Comparison of ENCODE assay signal across 38 cellular contexts in genomic region chr1:76833856-76834255, GRCh38. TPM values are rescaled to one million over a fixed set of nuclear protein-coding genes. Genes with fewer than 3 reads are reported as not detected.
"Had no signal": no experiment of that assay in that cellular context is flagged by ENCODE, and none has a peak within 500 bp of the region (broad histone marks: within the 10 kb centered on the region; RNA-seq: fewer than 3 reads in every experiment).

No MANE protein-coding gene starts in this region.

- H3K36me3 ChIP-seq: adrenal gland, brain microvascular endothelial cell, cardiac muscle cell had no signal

- H3K36me3 Mint-ChIP-seq: activated CD4-positive, alpha-beta memory T cell treated with anti-CD3 and anti-CD28 coated beads for 36 hours; activated naive CD4-positive, alpha-beta T cell treated with anti-CD3 and anti-CD28 coated beads, Interleukin-2, amount 50 U/mL, for 72 hours; activated naive CD8-positive, alpha-beta T cell treated with anti-CD3 and anti-CD28 coated beads for 36 hours had no signal

- H3K9me3 Mint-ChIP-seq: activated CD4-positive, alpha-beta memory T cell treated with anti-CD3 and anti-CD28 coated beads for 36 hours; activated CD4-positive, alpha-beta T cell treated with anti-CD3 and anti-CD28 coated beads, Interleukin-2, amount 10 ng/mL, durations not matched to agents 24 days and 14 days; activated CD8-positive, alpha-beta T cell treated with anti-CD3 and anti-CD28 coated beads for 36 hours; activated naive CD4-positive, alpha-beta T cell treated with anti-CD3 and anti-CD28 coated beads for 36 hours; activated naive CD4-positive, alpha-beta T cell treated with anti-CD3 and anti-CD28 coated beads, Interleukin-2, amount 50 U/mL, for 72 hours; activated T-cell treated with anti-CD3 and anti-CD28 coated beads, Interleukin-2, amount 50 U/mL, for 4 hours; activated T-helper 1 cell treated with anti-CD3 and anti-CD28 coated beads, Interleukin-12 subunit alpha, Interleukin-12 subunit beta, Interleukin-2, Interleukin-4 antibody, amounts not matched to agents 30 ng/mL and 10 ng/mL and 1 ng/mL, durations not matched to agents 14 hours and 24 hours and 36 hours; activated T-helper 17 cell treated with anti-CD3 and anti-CD28 coated beads, Interleukin-2, amount 50 U/mL, for 72 hours; T-helper 1 cell treated with Interleukin-12 subunit alpha and Interleukin-12 subunit beta and Interleukin-4 antibody, amounts not matched to agents 30 μg/mL and 1 μg/mL, for 36 hours; T-helper 2 cell treated with Interferon-gamma antibody and Interleukin-4, amounts not matched to agents 5 μg/mL and 100 μg/mL, for 36 hours had no signal

- H3K4me3 Mint-ChIP-seq: activated B cell treated with CpG ODN at 0.5 μM for 24 hours; activated CD4-positive, alpha-beta memory T cell treated with anti-CD3 and anti-CD28 coated beads for 36 hours; activated CD4-positive, alpha-beta T cell treated with anti-CD3 and anti-CD28 coated beads, Interleukin-2, amount 10 ng/mL, durations not matched to agents 24 days and 14 days; activated CD8-positive, alpha-beta T cell treated with anti-CD3 and anti-CD28 coated beads for 36 hours; activated naive CD4-positive, alpha-beta T cell treated with anti-CD3 and anti-CD28 coated beads for 36 hours; activated naive CD8-positive, alpha-beta T cell treated with anti-CD3 and anti-CD28 coated beads for 36 hours; activated T-cell treated with anti-CD3 and anti-CD28 coated beads, Interleukin-2, amount 50 U/mL, for 4 hours; activated T-cell treated with anti-CD3 and anti-CD28 coated beads, Interleukin-2, amount 50 U/mL, for 72 hours; activated T-helper 1 cell treated with anti-CD3 and anti-CD28 coated beads, Interleukin-12 subunit alpha, Interleukin-12 subunit beta, Interleukin-2, Interleukin-4 antibody, amounts not matched to agents 30 ng/mL and 10 ng/mL and 1 ng/mL, durations not matched to agents 14 hours and 24 hours and 36 hours; activated T-helper 17 cell treated with anti-CD3 and anti-CD28 coated beads, Interleukin-2, amount 50 U/mL, for 72 hours; central memory CD8-positive, alpha-beta T cell; T-helper 1 cell treated with Interleukin-12 subunit alpha and Interleukin-12 subunit beta and Interleukin-4 antibody, amounts not matched to agents 30 μg/mL and 1 μg/mL, for 36 hours; T-helper 2 cell treated with Interferon-gamma antibody and Interleukin-4, amounts not matched to agents 5 μg/mL and 100 μg/mL, for 36 hours had no signal

- H3K27me3 ChIP-seq: adrenal gland, body of pancreas, brain microvascular endothelial cell, cardiac muscle cell had no signal

- DNase-seq: activated B cell treated with CpG ODN at 0.5 μM for 24 hours; activated CD4-positive, alpha-beta memory T cell treated with anti-CD3 and anti-CD28 coated beads for 36 hours; activated CD4-positive, alpha-beta T cell treated with anti-CD3 and anti-CD28 coated beads for 4 hours; activated CD4-positive, alpha-beta T cell treated with anti-CD3 and anti-CD28 coated beads, Interleukin-2, amount 10 ng/mL, durations not matched to agents 24 days and 14 days; activated CD4-positive, alpha-beta T cell treated with anti-CD3 and anti-CD28 coated beads, Interleukin-2, amount 50 U/mL, for 1 hour; activated CD4-positive, alpha-beta T cell treated with anti-CD3 and anti-CD28 coated beads, Interleukin-2, amount 50 U/mL, for 4 hours; activated CD4-positive, CD25-positive, alpha-beta regulatory T cell treated with anti-CD3 and anti-CD28 coated beads, Interleukin-2, amount 50 U/mL, for 72 hours; activated CD8-positive, alpha-beta memory T cell treated with anti-CD3 and anti-CD28 coated beads, Interleukin-2, amount 50 U/mL, for 4 hours; activated CD8-positive, alpha-beta T cell treated with anti-CD3 and anti-CD28 coated beads for 36 hours; activated effector memory CD4-positive, alpha-beta T cell treated with anti-CD3 and anti-CD28 coated beads, Interleukin-2, amount 50 U/mL, for 16 hours; activated gamma-delta T cell treated with Interleukin-2 at 50 U/mL for 16 hours; activated naive CD4-positive, alpha-beta T cell; activated naive CD4-positive, alpha-beta T cell treated with anti-CD3 and anti-CD28 coated beads for 36 hours; activated naive CD4-positive, alpha-beta T cell treated with anti-CD3 and anti-CD28 coated beads, Interleukin-2, amount 50 U/mL, for 16 hours; activated naive CD8-positive, alpha-beta T cell treated with anti-CD3 and anti-CD28 coated beads for 36 hours; activated T-cell treated with anti-CD3 and anti-CD28 coated beads for 4 hours; activated T-cell treated with anti-CD3 and anti-CD28 coated beads, Interleukin-2, amount 50 U/mL, for 1 hour; activated T-cell treated with anti-CD3 and anti-CD28 coated beads, Interleukin-2, amount 50 U/mL, for 4 hours; activated T-cell treated with anti-CD3 and anti-CD28 coated beads, Interleukin-2, amount 50 U/mL, for 72 hours; adrenal gland; amniotic stem cell; aorta; body of pancreas; brain microvascular endothelial cell; caudate nucleus; cerebellar nuclear complex; T-helper 1 cell; T-helper 2 cell; T-helper 9 cell had no signal

- H3K4me3 ChIP-seq: adrenal gland, body of pancreas, cardiac muscle cell had no signal

- ATAC-seq: activated CD8-positive, alpha-beta T cell treated with anti-CD3 and anti-CD28 coated beads for 36 hours; activated naive CD4-positive, alpha-beta T cell treated with anti-CD3 and anti-CD28 coated beads, Interleukin-2, amount 50 U/mL, for 72 hours; activated T-cell treated with anti-CD3 and anti-CD28 coated beads, Interleukin-2, amount 50 U/mL, for 4 hours; activated T-cell treated with anti-CD3 and anti-CD28 coated beads, Interleukin-2, amount 50 U/mL, for 72 hours; activated T-helper 17 cell treated with anti-CD3 and anti-CD28 coated beads, Interleukin-2, amount 50 U/mL, for 72 hours; body of pancreas had no signal

- H3K27ac ChIP-seq: adrenal gland, body of pancreas, brain microvascular endothelial cell, cardiac muscle cell, VCaP had no signal

- H3K27ac Mint-ChIP-seq: activated B cell treated with CpG ODN at 0.5 μM for 24 hours; activated CD4-positive, alpha-beta memory T cell treated with anti-CD3 and anti-CD28 coated beads for 36 hours; activated CD4-positive, alpha-beta T cell treated with anti-CD3 and anti-CD28 coated beads, Interleukin-2, amount 10 ng/mL, durations not matched to agents 24 days and 14 days; activated CD8-positive, alpha-beta T cell treated with anti-CD3 and anti-CD28 coated beads for 36 hours; activated naive CD4-positive, alpha-beta T cell treated with anti-CD3 and anti-CD28 coated beads for 36 hours; activated naive CD4-positive, alpha-beta T cell treated with anti-CD3 and anti-CD28 coated beads, Interleukin-2, amount 50 U/mL, for 72 hours; activated naive CD8-positive, alpha-beta T cell treated with anti-CD3 and anti-CD28 coated beads for 36 hours; activated T-cell treated with anti-CD3 and anti-CD28 coated beads, Interleukin-2, amount 50 U/mL, for 72 hours; activated T-helper 1 cell treated with anti-CD3 and anti-CD28 coated beads, Interleukin-12 subunit alpha, Interleukin-12 subunit beta, Interleukin-2, Interleukin-4 antibody, amounts not matched to agents 30 ng/mL and 10 ng/mL and 1 ng/mL, durations not matched to agents 14 hours and 24 hours and 36 hours; activated T-helper 17 cell treated with anti-CD3 and anti-CD28 coated beads, Interleukin-2, amount 50 U/mL, for 72 hours; T-helper 1 cell treated with Interleukin-12 subunit alpha and Interleukin-12 subunit beta and Interleukin-4 antibody, amounts not matched to agents 30 μg/mL and 1 μg/mL, for 36 hours; T-helper 2 cell treated with Interferon-gamma antibody and Interleukin-4, amounts not matched to agents 5 μg/mL and 100 μg/mL, for 36 hours had no signal

- H3K4me1 ChIP-seq: adrenal gland, body of pancreas had no signal

- H3K9me3 ChIP-seq: adrenal gland had no signal

RNA-seq across cellular contexts. Expression of gene ST6GALNAC5, which starts 33.4 kb away (rescaled TPM):
- total RNA-seq: activated B cell treated with CpG ODN at 0.5 μM for 24 hours; activated CD4-positive, alpha-beta memory T cell treated with anti-CD3 and anti-CD28 coated beads for 36 hours; activated CD4-positive, alpha-beta T cell treated with anti-CD3 and anti-CD28 coated beads, Interleukin-2, amount 10 ng/mL, durations not matched to agents 24 days and 14 days; activated CD8-positive, alpha-beta memory T cell treated with anti-CD3 and anti-CD28 coated beads for 36 hours; activated CD8-positive, alpha-beta T cell treated with anti-CD3 and anti-CD28 coated beads for 36 hours; activated naive CD4-positive, alpha-beta T cell treated with anti-CD3 and anti-CD28 coated beads for 36 hours; activated naive CD4-positive, alpha-beta T cell treated with anti-CD3 and anti-CD28 coated beads, Interleukin-2, amount 50 U/mL, for 72 hours; activated naive CD8-positive, alpha-beta T cell treated with anti-CD3 and anti-CD28 coated beads for 36 hours; activated T-cell treated with anti-CD3 and anti-CD28 coated beads, Interleukin-2, amount 50 U/mL, for 4 hours; activated T-cell treated with anti-CD3 and anti-CD28 coated beads, Interleukin-2, amount 50 U/mL, for 72 hours; activated T-helper 1 cell treated with anti-CD3 and anti-CD28 coated beads, Interleukin-12 subunit alpha, Interleukin-12 subunit beta, Interleukin-2, Interleukin-4 antibody, amounts not matched to agents 30 ng/mL and 10 ng/mL and 1 ng/mL, durations not matched to agents 14 hours and 24 hours and 36 hours; activated T-helper 17 cell treated with anti-CD3 and anti-CD28 coated beads, Interleukin-2, amount 50 U/mL, for 72 hours had no signal
